In the genomic region with DNA sequence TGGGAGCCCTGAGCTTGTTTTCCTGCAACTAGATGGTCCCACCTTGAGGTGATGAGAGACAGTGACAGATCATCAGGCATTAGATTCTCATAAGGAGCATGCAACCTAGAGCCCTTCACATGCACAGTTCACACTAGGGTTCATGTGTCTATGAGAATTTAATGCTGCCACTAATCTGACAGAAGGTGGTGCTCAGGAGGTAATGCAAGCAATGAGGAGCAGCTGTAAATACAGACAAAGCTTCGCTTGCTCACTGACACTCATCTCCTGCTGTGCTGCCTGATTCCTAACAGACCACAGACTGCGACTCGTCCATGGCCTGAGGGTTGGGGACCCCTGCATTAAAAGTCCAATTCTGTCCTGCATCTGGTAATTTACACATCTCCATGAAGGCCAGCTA, we compare ENCODE assay signal across 17 cellular contexts.
DNase-seq lines count a peak whose midpoint lies in the region; TF ChIP-seq lines count a peak whose summit lies in the region.
"Had no signal": no experiment of that assay in that cellular context is flagged by ENCODE, and none has a peak within 500 bp of the region (broad histone marks: within the 10 kb centered on the region; RNA-seq: fewer than 3 reads in every experiment).

No MANE protein-coding gene starts in this region.

- no peak overlapping the region for H3K4me3 ChIP-seq in epithelial cell of proximal tubule (ENCODE audit: low read depth, low read length)
- H3K4me3 ChIP-seq: HAP-1, K562, Peyer's patch had no signal

- DNase-seq in A172 (ENCODE audit: low spot score) (peak; percentile 23), HT1080 (ENCODE audit: low read depth) (peak; percentile 29), RKO (ENCODE audit: low spot score) (peak; percentile 1), epithelial cell of proximal tubule (ENCODE audit: low read depth) (no peak), SW480 (ENCODE audit: low spot score) (no peak), SIG-M5 (lab: John Stamatoyannopoulos, UW) (no peak), LoVo (ENCODE audit: low spot score) (no peak)
- DNase-seq: DMS 273 treated with DMSO at 0.1 percent for 48 hours, NCI-H1092, NCI-H146, NCI-H2081, NCI-H510A treated with DMSO at 0.1 percent for 48 hours, NCI-H82, Peyer's patch, Right ventricle myocardium superior had no signal

- TF ChIP-seq CTCF in epithelial cell of proximal tubule (conservative IDR thresholded peaks at IDR 0.05; ENCODE audit: low read depth, low read length), result peak; percentile 11

Comparison
In these comparisons a context has a peak if more than half of its experiments do, and no peak if none do; other contexts are left out.
1. DNase-seq: peak in A172 (single experiment), HT1080 (single experiment) and RKO (single experiment); none in epithelial cell of proximal tubule (single experiment), SW480 (single experiment), SIG-M5 (single experiment) and LoVo (single experiment).